Comparison of ENCODE assay signal across 21 cellular contexts in genomic region chr12:2487278-2487677, GRCh38.
DNase-seq lines count a peak whose midpoint lies in the region; ATAC-seq and TF ChIP-seq lines count a peak whose summit lies in the region.
"Had no signal": no experiment of that assay in that cellular context is flagged by ENCODE, and none has a peak within 500 bp of the region (broad histone marks: within the 10 kb centered on the region; RNA-seq: fewer than 3 reads in every experiment).

No MANE protein-coding gene starts in this region.

- no peak overlapping the region for H3K18ac ChIP-seq in mesendoderm (ENCODE audit: low read length)

- H3K79me1 ChIP-seq in mesendoderm (ENCODE audit: low read length), result no peaks in the 10 kb centered on the region

- peaks cover 7% of the 10 kb centered on the region for H3K36me3 ChIP-seq in muscle layer of colon (ENCODE audit: insufficient read depth, low read length)
- no peaks in the 10 kb centered on the region for H3K36me3 ChIP-seq in mesendoderm (ENCODE audit: control insufficient read depth, insufficient read depth, low read length)
- no peaks in the 10 kb centered on the region for H3K36me3 ChIP-seq in mucosa of descending colon (ENCODE audit: low read depth)
- H3K36me3 ChIP-seq: BE2C, HAP-1 had no signal

- ATAC-seq in HG02623 (IDR thresholded peaks at IDR 0.05; ENCODE audit: unreplicated experiment) (no peak), mucosa of descending colon (no peak)
- ATAC-seq: GM12878 had no signal

- H3K27ac ChIP-seq in muscle layer of colon (ENCODE audit: low read depth, low read length) (peak overlapping the region; percentile 65), mesendoderm (ENCODE audit: low read depth, low read length) (no peak overlapping the region)
- H3K27ac ChIP-seq: GM23248, HL-60 had no signal

- WGBS in mesendoderm (ENCODE audit: extremely low coverage, insufficient coverage, low lambda C conversion rate), result no CpG with 5 or more reads among the region's 5 CpGs

- H3K4ac ChIP-seq in mesendoderm (ENCODE audit: low read depth, low read length), result no peak overlapping the region

- H4K8ac ChIP-seq in mesendoderm (ENCODE audit: low read depth, low read length), result no peak overlapping the region

- H3K56ac ChIP-seq in mesendoderm (ENCODE audit: low read length), result no peak overlapping the region

- H2BK5ac ChIP-seq in mesendoderm (ENCODE audit: low read length), result no peak overlapping the region

- no peak overlapping the region for H3K9ac ChIP-seq in muscle layer of colon (ENCODE audit: low read length)
- no peak overlapping the region for H3K9ac ChIP-seq in mesendoderm (ENCODE audit: low read length)
- H3K9ac ChIP-seq: GM23248 had no signal

- H4K5ac ChIP-seq in mesendoderm (ENCODE audit: low read length), result no peak overlapping the region

- no peak overlapping the region for H2BK15ac ChIP-seq in mesendoderm (replicated peaks; ENCODE audit: low read depth)

- DNase-seq in AG08396 (ENCODE audit: low spot score), result peak; percentile 29
- peak; percentile 66 for DNase-seq in fibroblast of peridontal ligament (ENCODE audit: extremely low read depth)
- DNase-seq in mesendoderm, result no peak
- no peak for DNase-seq in amniotic stem cell (lab: John Stamatoyannopoulos, UW)
- no peak for DNase-seq in mucosa of descending colon
- DNase-seq: 8988T; BE2C; C1 segment of cervical spinal cord; CD4-positive, CD25-positive, alpha-beta regulatory T cell; CD8-positive, alpha-beta memory T cell; COR-L47; DMS 273 treated with DMSO at 0.1 percent for 48 hours; DMS53; DND-41; EL; GM23248 had no signal

- H3K9me3 ChIP-seq in muscle layer of colon (ENCODE audit: low read length) (no peaks in the 10 kb centered on the region), mucosa of descending colon (no peaks in the 10 kb centered on the region)
- H3K9me3 ChIP-seq: BE2C, HAP-1 had no signal

- H3K4me3 ChIP-seq in muscle layer of colon (ENCODE audit: low read depth in 1 of 2, low read length in 2 of 2), result no peak overlapping the region
- no peak overlapping the region for H3K4me3 ChIP-seq in mesendoderm (ENCODE audit: low read length)
- no peak overlapping the region for H3K4me3 ChIP-seq in mucosa of descending colon
- H3K4me3 ChIP-seq: GM12878, GM23248, HAP-1 had no signal

- H3K79me2 ChIP-seq in mesendoderm (ENCODE audit: control insufficient read depth, insufficient read depth, low read length), result no peaks in the 10 kb centered on the region

- H3K23ac ChIP-seq in mesendoderm (ENCODE audit: low read length), result no peak overlapping the region

- no peak overlapping the region for H3K4me2 ChIP-seq in mesendoderm (ENCODE audit: low read length)

- no peak for TF ChIP-seq CTCF in mucosa of descending colon (IDR thresholded peaks at IDR 0.05)

- H3K4me1 ChIP-seq in muscle layer of colon (ENCODE audit: insufficient read depth, low read length) (peaks cover 49% of the 10 kb centered on the region), mesendoderm (ENCODE audit: control insufficient read depth, low read depth, low read length) (no peaks in the 10 kb centered on the region), mucosa of descending colon (ENCODE audit: low read depth) (peaks cover 4% of the 10 kb centered on the region)
- H3K4me1 ChIP-seq: BE2C, HAP-1 had no signal

- H3K27me3 ChIP-seq in muscle layer of colon (ENCODE audit: control insufficient read depth in 1 of 2, insufficient read depth in 2 of 2, low read length in 2 of 2) (no peaks in the 10 kb centered on the region), mesendoderm (ENCODE audit: insufficient read depth, low read length, poor library complexity) (no peaks in the 10 kb centered on the region)

- H2BK120ac ChIP-seq in mesendoderm (ENCODE audit: low read depth, low read length), result no peak overlapping the region

- H2AK5ac ChIP-seq in mesendoderm (ENCODE audit: low read length), result no peak overlapping the region

- intact Hi-C loops in mucosa of descending colon (cut with DNase I, micrococcal nuclease), result no loop called here

Comparison
In these comparisons a context has a peak if more than half of its experiments do, and no peak if none do; other contexts are left out.
1. DNase-seq: peak in AG08396 (single experiment) and fibroblast of peridontal ligament (single experiment); none in mesendoderm (single experiment), amniotic stem cell (single experiment) and mucosa of descending colon (0 of 3).